In the genomic region with DNA sequence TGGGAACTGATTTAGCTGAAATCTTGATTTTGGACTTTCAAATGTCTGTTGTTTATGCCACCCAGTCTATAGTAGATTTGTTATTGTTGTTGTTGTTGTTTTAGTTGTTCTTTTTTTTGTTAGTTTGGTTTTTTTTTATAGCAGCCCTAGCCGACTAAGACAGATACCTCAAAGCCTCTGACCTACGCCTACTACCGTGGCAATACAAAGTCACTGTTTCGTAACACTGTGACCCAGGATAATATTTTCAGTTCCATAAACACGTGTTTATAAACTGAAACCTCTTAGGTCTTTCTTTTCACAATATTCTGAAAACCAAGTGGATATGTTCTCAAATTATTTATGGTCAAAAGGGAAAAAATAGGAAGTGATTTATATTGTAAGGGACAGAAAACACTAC, we compare ENCODE assay signal across 28 cellular contexts. TPM values are rescaled to one million over a fixed set of nuclear protein-coding genes. Genes with fewer than 3 reads are reported as not detected.
"Had no signal": no experiment of that assay in that cellular context is flagged by ENCODE, and none has a peak within 500 bp of the region (broad histone marks: within the 10 kb centered on the region; RNA-seq: fewer than 3 reads in every experiment).

No MANE protein-coding gene starts in this region.

- ATAC-seq: T-cell had no signal

- H3K27me3 ChIP-seq: SJSA1 had no signal

- DNase-seq: IMR-90, Kasumi-1, KG1, MV-4-11, NCI-H1092, NCI-H1105 treated with DMSO at 0.1 percent for 48 hours, NCI-H1417 treated with DMSO at 0.1 percent for 48 hours, NCI-H146, NCI-H1694 treated with DMSO at 0.1 percent for 48 hours, NCI-H1930, NCI-H2081, NCI-H2107, NCI-H2227 treated with DMSO at 0.1 percent for 48 hours, NCI-H524, NCI-H526 treated with DMSO at 0.1 percent for 48 hours, NCI-H748 treated with DMSO at 0.1 percent for 48 hours, OCI-M1, Right ventricle myocardium superior, RPMI8226, SIG-M5, SW 1271, T-cell had no signal

- FAIRE-seq: RCC 7860 had no signal

- H3K36me3 Mint-ChIP-seq: T-cell had no signal

- H3K4me3 Mint-ChIP-seq: T-cell had no signal

- H3K4me1 Mint-ChIP-seq: T-cell had no signal

- H3K36me3 ChIP-seq: SJSA1 had no signal

- H3K9me3 ChIP-seq: SJSA1 had no signal

- H3K27ac ChIP-seq: SJSA1, SK-N-MC had no signal

- H3K27ac Mint-ChIP-seq: T-cell had no signal

- H3K27me3 Mint-ChIP-seq: T-cell had no signal

- H3K4me1 ChIP-seq: SJSA1 had no signal

- H3K4me3 ChIP-seq: SJSA1, SK-N-MC had no signal

RNA-seq across cellular contexts. Expression of gene VCX2, which starts 32.8 kb away (rescaled TPM):
- total RNA-seq: HT-29, IMR-90, M059J, NCI-H460, Right ventricle myocardium superior, SJSA1, T-cell had no signal
- polyA plus RNA-seq: IMR-90 had no signal
